18 cellular contexts compared by ENCODE assay signal in genomic region chr5:78065663-78066062, GRCh38.
A peak's percentile ranks its signal among the peaks of the same experiment; 100 is the strongest.
DNase-seq lines count a peak whose midpoint lies in the region; ATAC-seq and TF ChIP-seq lines count a peak whose summit lies in the region.
"Had no signal": no experiment of that assay in that cellular context is flagged by ENCODE, and none has a peak within 500 bp of the region (broad histone marks: within the 10 kb centered on the region; RNA-seq: fewer than 3 reads in every experiment).

No MANE protein-coding gene starts in this region.

- H3K79me2 ChIP-seq in OCI-LY3 (ENCODE audit: low read length): no peaks in the 10 kb centered on the region

- no TSS peak for BruUV-seq in Caco-2 (replicated peaks; lab: Mats Ljungman, UMichigan)

- H3K9me3 Mint-ChIP-seq in Caco-2 (ENCODE audit: unreplicated experiment): peaks cover 27% of the 10 kb centered on the region

- in situ Hi-C loops in GM13977 (cut with MboI; ENCODE audit: low pct_unique_long_range_greater_than_20kb, low sequenced_read_pairs, unreplicated experiment): no loop called here

- TF ChIP-seq CTCF in Caco-2 (IDR thresholded peaks at IDR 0.05; ENCODE audit: insufficient read depth in 1 of 2, low read depth in 1 of 2, low read length in 1 of 2, severe bottlenecking in 1 of 2, unreplicated experiment in 1 of 2) (no peak), GM13977 (IDR thresholded peaks at IDR 0.05; ENCODE audit: extremely low read depth, insufficient read depth, missing control alignments) (peak; percentile 28), OCI-LY3 (IDR thresholded peaks at IDR 0.05; ENCODE audit: low read depth, low read length) (peak; percentile 52), spleen (IDR thresholded peaks at IDR 0.05 in 8 of 11, conservative IDR thresholded peaks at IDR 0.05 in 3 of 11) (no peak)

- no peaks in the 10 kb centered on the region for H4K20me1 ChIP-seq in OCI-LY3 (ENCODE audit: insufficient read depth, low read length)
- H4K20me1 ChIP-seq: BLaER1 had no signal

- WGBS in spleen, 5 donors: 95 to 100% (median 98%) methylated on average over 3 to 5 of the region's 5 CpGs

- no peak overlapping the region for H3K27ac ChIP-seq in OCI-LY3 (ENCODE audit: low read length)
- H3K27ac ChIP-seq in spleen: no peak overlapping the region
- H3K27ac ChIP-seq: BLaER1, epithelial cell of prostate, pancreas, skin epidermis, stomach, VCaP had no signal

- H3K4me1 Mint-ChIP-seq in Caco-2 (ENCODE audit: low read depth, unreplicated experiment): peaks cover 7% of the 10 kb centered on the region

- TF ChIP-seq POLR2A in erythroblast (IDR thresholded peaks at IDR 0.05; ENCODE audit: low read length) (no peak), spleen (IDR thresholded peaks at IDR 0.05) (no peak)

- 0 out of 2 replicates have a peak, but pooled peaks cover 9% of the 10 kb centered on the region for H3K9me3 ChIP-seq in Caco-2
- H3K9me3 ChIP-seq in OCI-LY3 (ENCODE audit: insufficient read depth, low read length): no peaks in the 10 kb centered on the region
- H3K9me3 ChIP-seq in spleen: peaks cover 0 to 34% (median 22%) of the 10 kb centered on the region in 8 donors
- H3K9me3 ChIP-seq: pancreas had no signal

- peaks cover 11% of the 10 kb centered on the region for H3K36me3 Mint-ChIP-seq in Caco-2 (ENCODE audit: insufficient read depth, unreplicated experiment)

- H3K4me3 ChIP-seq in Caco-2 (ENCODE audit: low read depth, low read length): no peak overlapping the region
- no peak overlapping the region for H3K4me3 ChIP-seq in OCI-LY3 (ENCODE audit: low read length)
- H3K4me3 ChIP-seq in spleen: no peak overlapping the region
- H3K4me3 ChIP-seq: BLaER1, pancreas, skin epidermis, stomach had no signal

- H3K27me3 ChIP-seq in Caco-2 (replicated peaks; ENCODE audit: control insufficient read depth, insufficient read depth, low read length): no peaks in the 10 kb centered on the region
- no peaks in the 10 kb centered on the region for H3K27me3 ChIP-seq in OCI-LY3 (ENCODE audit: low read depth, low read length)
- H3K27me3 ChIP-seq in spleen (replicated peaks in 1 of 7): no peaks in the 10 kb centered on the region
- H3K27me3 ChIP-seq: BLaER1, pancreas, stomach had no signal

- no peaks in the 10 kb centered on the region; the same call in 1 of the 2 replicates for H3K36me3 ChIP-seq in Caco-2 (ENCODE audit: control insufficient read depth, insufficient read depth, low read length)
- H3K36me3 ChIP-seq in OCI-LY3 (replicated peaks; ENCODE audit: low read depth, low read length): no peaks in the 10 kb centered on the region
- H3K36me3 ChIP-seq in spleen: peaks cover 0 to 37% (median 0%) of the 10 kb centered on the region in 6 donors
- H3K36me3 ChIP-seq: pancreas had no signal

- H3K27me3 Mint-ChIP-seq in Caco-2 (ENCODE audit: insufficient read depth, unreplicated experiment): no peaks in the 10 kb centered on the region

- H2AFZ ChIP-seq in OCI-LY3 (ENCODE audit: low read depth, low read length): no peak overlapping the region

- ATAC-seq in HG03342 (IDR thresholded peaks at IDR 0.05; ENCODE audit: unreplicated experiment) (no peak), HG03025 (IDR thresholded peaks at IDR 0.05; ENCODE audit: low FRiP score, unreplicated experiment) (no peak), HG02884 (IDR thresholded peaks at IDR 0.05; ENCODE audit: unreplicated experiment) (no peak)
- ATAC-seq: pancreas had no signal

- H3K27ac Mint-ChIP-seq in Caco-2 (ENCODE audit: unreplicated experiment): no peak overlapping the region

- DNase-seq in Caco-2: peak; percentile 21 to 45
- DNase-seq in GM13977 (ENCODE audit: low spot score): no peak
- DNase-seq in erythroblast (lab: John Stamatoyannopoulos, UW): peak; percentile 3 to 11
- no peak for DNase-seq in spleen
- DNase-seq: activated effector memory CD4-positive, alpha-beta T cell treated with anti-CD3 and anti-CD28 coated beads, Interleukin-2, amount 50 U/mL, for 16 hours; aorta; DMS79 treated with DMSO at 0.1 percent for 48 hours; NCI-H2171 treated with DMSO at 0.1 percent for 48 hours; pancreas; stomach had no signal

- no peaks in the 10 kb centered on the region for H3K4me1 ChIP-seq in Caco-2
- H3K4me1 ChIP-seq in OCI-LY3 (ENCODE audit: low read length): no peaks in the 10 kb centered on the region
- H3K4me1 ChIP-seq in spleen: no peaks in the 10 kb centered on the region
- H3K4me1 ChIP-seq: BLaER1, pancreas, stomach had no signal

- no peak overlapping the region for H3K9ac ChIP-seq in OCI-LY3 (ENCODE audit: low read length)
- H3K9ac ChIP-seq: BLaER1 had no signal

- intact Hi-C loops in Caco-2 (cut with micrococcal nuclease; ENCODE audit: unreplicated experiment): no loop called here
- intact Hi-C loops in spleen (cut with DNase I; ENCODE audit: low total_unique reads): no loop called here

- H3K4me2 ChIP-seq in OCI-LY3 (ENCODE audit: low read length): no peak overlapping the region
- H3K4me2 ChIP-seq: BLaER1 had no signal

- H3K4me3 Mint-ChIP-seq in Caco-2 (ENCODE audit: unreplicated experiment): no peak overlapping the region

- CTCF ChIA-PET in Caco-2 (lab: Charles Lee): interaction anchor here (0.6 to 1.3 kb wide), 2 partner anchors 62 to 203 kb away, joined by 3 read pairs; no protein-coding TSS in a partner anchor

- POLR2A ChIA-PET in Caco-2 (lab: Charles Lee): no interaction called here

Comparison
In these comparisons a context has a peak if more than half of its experiments do, and no peak if none do; other contexts are left out.
1. DNase-seq: peak in Caco-2 (2 of 2) and erythroblast (2 of 2); none in GM13977 (single experiment) and spleen (single experiment).
2. CTCF ChIP-seq: peak in GM13977 (single experiment) and OCI-LY3 (single experiment); none in Caco-2 (0 of 2) and spleen (0 of 11).